In the genomic region with DNA sequence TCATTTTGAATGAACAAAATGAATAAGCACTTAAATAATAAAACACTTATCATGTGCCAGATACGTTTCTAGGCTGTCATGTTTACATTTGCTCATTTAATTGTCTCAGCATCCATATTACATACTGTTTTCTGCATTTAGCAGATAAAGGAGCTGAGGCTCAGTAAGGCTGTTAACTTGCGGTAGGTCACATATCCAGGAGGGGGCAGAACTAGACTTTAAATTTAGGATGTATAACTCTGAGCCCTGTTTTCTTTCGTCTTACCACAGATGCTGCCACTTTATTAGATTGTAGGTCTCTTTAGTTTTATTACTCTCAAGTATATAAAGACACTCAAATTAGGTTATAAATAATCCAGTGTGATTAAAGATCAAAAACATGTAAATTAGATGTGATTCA, we compare ENCODE assay signal across 1 cellular context.
TF ChIP-seq lines count a peak whose summit lies in the region.

No MANE protein-coding gene starts in this region.

TF ChIP-seq in GM23338, 12 proteins besides CTCF, POLR2A, EP300 and RAD21:
- TF ChIP-seq, protein P1, sequence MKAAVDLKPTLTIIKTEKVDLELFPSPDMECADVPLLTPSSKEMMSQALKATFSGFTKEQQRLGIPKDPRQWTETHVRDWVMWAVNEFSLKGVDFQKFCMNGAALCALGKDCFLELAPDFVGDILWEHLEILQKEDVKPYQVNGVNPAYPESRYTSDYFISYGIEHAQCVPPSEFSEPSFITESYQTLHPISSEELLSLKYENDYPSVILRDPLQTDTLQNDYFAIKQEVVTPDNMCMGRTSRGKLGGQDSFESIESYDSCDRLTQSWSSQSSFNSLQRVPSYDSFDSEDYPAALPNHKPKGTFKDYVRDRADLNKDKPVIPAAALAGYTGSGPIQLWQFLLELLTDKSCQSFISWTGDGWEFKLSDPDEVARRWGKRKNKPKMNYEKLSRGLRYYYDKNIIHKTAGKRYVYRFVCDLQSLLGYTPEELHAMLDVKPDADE (IDR thresholded peaks at IDR 0.05), result no peak
- TF ChIP-seq JUNB (IDR thresholded peaks at IDR 0.05; ENCODE audit: unreplicated experiment), result no peak
- TF ChIP-seq, protein P2, sequence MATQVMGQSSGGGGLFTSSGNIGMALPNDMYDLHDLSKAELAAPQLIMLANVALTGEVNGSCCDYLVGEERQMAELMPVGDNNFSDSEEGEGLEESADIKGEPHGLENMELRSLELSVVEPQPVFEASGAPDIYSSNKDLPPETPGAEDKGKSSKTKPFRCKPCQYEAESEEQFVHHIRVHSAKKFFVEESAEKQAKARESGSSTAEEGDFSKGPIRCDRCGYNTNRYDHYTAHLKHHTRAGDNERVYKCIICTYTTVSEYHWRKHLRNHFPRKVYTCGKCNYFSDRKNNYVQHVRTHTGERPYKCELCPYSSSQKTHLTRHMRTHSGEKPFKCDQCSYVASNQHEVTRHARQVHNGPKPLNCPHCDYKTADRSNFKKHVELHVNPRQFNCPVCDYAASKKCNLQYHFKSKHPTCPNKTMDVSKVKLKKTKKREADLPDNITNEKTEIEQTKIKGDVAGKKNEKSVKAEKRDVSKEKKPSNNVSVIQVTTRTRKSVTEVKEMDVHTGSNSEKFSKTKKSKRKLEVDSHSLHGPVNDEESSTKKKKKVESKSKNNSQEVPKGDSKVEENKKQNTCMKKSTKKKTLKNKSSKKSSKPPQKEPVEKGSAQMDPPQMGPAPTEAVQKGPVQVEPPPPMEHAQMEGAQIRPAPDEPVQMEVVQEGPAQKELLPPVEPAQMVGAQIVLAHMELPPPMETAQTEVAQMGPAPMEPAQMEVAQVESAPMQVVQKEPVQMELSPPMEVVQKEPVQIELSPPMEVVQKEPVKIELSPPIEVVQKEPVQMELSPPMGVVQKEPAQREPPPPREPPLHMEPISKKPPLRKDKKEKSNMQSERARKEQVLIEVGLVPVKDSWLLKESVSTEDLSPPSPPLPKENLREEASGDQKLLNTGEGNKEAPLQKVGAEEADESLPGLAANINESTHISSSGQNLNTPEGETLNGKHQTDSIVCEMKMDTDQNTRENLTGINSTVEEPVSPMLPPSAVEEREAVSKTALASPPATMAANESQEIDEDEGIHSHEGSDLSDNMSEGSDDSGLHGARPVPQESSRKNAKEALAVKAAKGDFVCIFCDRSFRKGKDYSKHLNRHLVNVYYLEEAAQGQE (IDR thresholded peaks at IDR 0.05; ENCODE audit: unreplicated experiment), result no peak
- no peak for TF ChIP-seq ZNF331 (CRISPR knock-in tag; IDR thresholded peaks at IDR 0.05; ENCODE audit: low read depth)
- no peak for TF ChIP-seq EZH2phosphoT487 (IDR thresholded peaks at IDR 0.05; ENCODE audit: unreplicated experiment)
- no peak for TF ChIP-seq STAT1 (IDR thresholded peaks at IDR 0.05; ENCODE audit: unreplicated experiment)
- no peak for TF ChIP-seq ZNF114 (CRISPR knock-in tag; IDR thresholded peaks at IDR 0.05)
- TF ChIP-seq CREB1 (CRISPR knock-in tag; IDR thresholded peaks at IDR 0.05; ENCODE audit: low read depth), result no peak
- TF ChIP-seq, protein P3, sequence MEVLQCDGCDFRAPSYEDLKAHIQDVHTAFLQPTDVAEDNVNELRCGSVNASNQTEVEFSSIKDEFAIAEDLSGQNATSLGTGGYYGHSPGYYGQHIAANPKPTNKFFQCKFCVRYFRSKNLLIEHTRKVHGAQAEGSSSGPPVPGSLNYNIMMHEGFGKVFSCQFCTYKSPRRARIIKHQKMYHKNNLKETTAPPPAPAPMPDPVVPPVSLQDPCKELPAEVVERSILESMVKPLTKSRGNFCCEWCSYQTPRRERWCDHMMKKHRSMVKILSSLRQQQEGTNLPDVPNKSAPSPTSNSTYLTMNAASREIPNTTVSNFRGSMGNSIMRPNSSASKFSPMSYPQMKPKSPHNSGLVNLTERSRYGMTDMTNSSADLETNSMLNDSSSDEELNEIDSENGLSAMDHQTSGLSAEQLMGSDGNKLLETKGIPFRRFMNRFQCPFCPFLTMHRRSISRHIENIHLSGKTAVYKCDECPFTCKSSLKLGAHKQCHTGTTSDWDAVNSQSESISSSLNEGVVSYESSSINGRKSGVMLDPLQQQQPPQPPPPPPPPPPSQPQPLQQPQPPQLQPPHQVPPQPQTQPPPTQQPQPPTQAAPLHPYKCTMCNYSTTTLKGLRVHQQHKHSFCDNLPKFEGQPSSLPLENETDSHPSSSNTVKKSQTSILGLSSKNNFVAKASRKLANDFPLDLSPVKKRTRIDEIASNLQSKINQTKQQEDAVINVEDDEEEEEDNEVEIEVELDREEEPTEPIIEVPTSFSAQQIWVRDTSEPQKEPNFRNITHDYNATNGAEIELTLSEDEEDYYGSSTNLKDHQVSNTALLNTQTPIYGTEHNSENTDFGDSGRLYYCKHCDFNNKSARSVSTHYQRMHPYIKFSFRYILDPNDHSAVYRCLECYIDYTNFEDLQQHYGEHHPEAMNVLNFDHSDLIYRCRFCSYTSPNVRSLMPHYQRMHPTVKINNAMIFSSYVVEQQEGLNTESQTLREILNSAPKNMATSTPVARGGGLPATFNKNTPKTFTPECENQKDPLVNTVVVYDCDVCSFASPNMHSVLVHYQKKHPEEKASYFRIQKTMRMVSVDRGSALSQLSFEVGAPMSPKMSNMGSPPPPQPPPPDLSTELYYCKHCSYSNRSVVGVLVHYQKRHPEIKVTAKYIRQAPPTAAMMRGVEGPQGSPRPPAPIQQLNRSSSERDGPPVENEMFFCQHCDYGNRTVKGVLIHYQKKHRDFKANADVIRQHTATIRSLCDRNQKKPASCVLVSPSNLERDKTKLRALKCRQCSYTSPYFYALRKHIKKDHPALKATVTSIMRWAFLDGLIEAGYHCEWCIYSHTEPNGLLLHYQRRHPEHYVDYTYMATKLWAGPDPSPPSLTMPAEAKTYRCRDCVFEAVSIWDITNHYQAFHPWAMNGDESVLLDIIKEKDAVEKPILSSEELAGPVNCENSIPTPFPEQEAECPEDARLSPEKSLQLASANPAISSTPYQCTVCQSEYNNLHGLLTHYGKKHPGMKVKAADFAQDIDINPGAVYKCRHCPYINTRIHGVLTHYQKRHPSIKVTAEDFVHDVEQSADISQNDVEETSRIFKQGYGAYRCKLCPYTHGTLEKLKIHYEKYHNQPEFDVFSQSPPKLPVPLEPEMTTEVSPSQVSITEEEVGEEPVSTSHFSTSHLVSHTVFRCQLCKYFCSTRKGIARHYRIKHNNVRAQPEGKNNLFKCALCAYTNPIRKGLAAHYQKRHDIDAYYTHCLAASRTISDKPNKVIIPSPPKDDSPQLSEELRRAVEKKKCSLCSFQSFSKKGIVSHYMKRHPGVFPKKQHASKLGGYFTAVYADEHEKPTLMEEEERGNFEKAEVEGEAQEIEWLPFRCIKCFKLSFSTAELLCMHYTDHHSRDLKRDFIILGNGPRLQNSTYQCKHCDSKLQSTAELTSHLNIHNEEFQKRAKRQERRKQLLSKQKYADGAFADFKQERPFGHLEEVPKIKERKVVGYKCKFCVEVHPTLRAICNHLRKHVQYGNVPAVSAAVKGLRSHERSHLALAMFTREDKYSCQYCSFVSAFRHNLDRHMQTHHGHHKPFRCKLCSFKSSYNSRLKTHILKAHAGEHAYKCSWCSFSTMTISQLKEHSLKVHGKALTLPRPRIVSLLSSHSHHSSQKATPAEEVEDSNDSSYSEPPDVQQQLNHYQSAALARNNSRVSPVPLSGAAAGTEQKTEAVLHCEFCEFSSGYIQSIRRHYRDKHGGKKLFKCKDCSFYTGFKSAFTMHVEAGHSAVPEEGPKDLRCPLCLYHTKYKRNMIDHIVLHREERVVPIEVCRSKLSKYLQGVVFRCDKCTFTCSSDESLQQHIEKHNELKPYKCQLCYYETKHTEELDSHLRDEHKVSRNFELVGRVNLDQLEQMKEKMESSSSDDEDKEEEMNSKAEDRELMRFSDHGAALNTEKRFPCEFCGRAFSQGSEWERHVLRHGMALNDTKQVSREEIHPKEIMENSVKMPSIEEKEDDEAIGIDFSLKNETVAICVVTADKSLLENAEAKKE (CRISPR knock-in tag; IDR thresholded peaks at IDR 0.05), result no peak
- no peak for TF ChIP-seq POLR2AphosphoS5 (IDR thresholded peaks at IDR 0.05; ENCODE audit: low read depth)
- no peak for TF ChIP-seq NANOG (IDR thresholded peaks at IDR 0.05; ENCODE audit: borderline replicate concordance)
- no peak for TF ChIP-seq EZH2 (IDR thresholded peaks at IDR 0.05; ENCODE audit: low read depth, unreplicated experiment)
